10 cellular contexts compared by ENCODE assay signal in the genomic region with DNA sequence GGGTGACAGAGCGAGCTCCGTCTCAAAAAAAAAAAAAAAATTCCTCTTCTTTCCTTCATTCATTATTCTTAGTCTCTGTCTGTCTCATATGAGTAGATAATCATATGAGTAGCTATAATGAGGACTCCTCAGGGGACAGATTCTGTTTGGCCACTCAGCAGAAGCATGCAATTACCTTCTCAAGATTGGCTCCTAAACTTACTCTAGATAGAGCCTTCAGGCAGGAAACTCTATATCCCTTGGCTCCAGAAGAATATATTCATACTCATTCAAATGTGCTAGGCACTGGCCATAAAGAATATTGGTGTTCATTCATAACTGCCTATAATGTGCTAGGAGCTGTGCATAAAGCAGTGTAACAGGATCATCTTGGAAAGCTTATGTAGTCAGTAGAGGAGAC. TPM values are rescaled to one million over a fixed set of nuclear protein-coding genes. Genes with fewer than 3 reads are reported as not detected.
DNase-seq lines count a peak whose midpoint lies in the region; ATAC-seq and TF ChIP-seq lines count a peak whose summit lies in the region.
"Had no signal": no experiment of that assay in that cellular context is flagged by ENCODE, and none has a peak within 500 bp of the region (broad histone marks: within the 10 kb centered on the region; RNA-seq: fewer than 3 reads in every experiment).

No MANE protein-coding gene starts in this region.

- DNase-seq in NCI-H2227 treated with DMSO at 0.1 percent for 48 hours (lab: John Stamatoyannopoulos, UW), result peak; percentile 6
- DNase-seq in NCI-H2227 (lab: John Stamatoyannopoulos, UW; ENCODE audit: unreplicated experiment), result no peak
- peak; percentile 20 for DNase-seq in M059J (ENCODE audit: low read depth)
- DNase-seq in activated naive CD8-positive, alpha-beta T cell treated with anti-CD3 and anti-CD28 coated beads, Interleukin-2, amount 10 ng/mL, durations not matched to agents 7 days and 5 days, result no peak
- no peak for DNase-seq in neural crest cell (ENCODE audit: low read depth, low spot score)
- no peak for DNase-seq in H7
- DNase-seq in effector CD4-positive, alpha-beta T cell, result no peak
- DNase-seq: GDM1, MG63 had no signal

- ATAC-seq in activated naive CD8-positive, alpha-beta T cell treated with anti-CD3 and anti-CD28 coated beads, Interleukin-2, amount 10 ng/mL, durations not matched to agents 7 days and 5 days (ENCODE audit: low read depth), result no peak
- no peak for ATAC-seq in SK-N-SH treated with all-trans-retinoic acid at 6 μM for 48 hours

- no peak overlapping the region for H3K4me3 ChIP-seq in H7 (ENCODE audit: insufficient read depth, low read depth, low read length)
- H3K4me3 ChIP-seq: MG63 had no signal

- TF ChIP-seq CTCF in neural crest cell (conservative IDR thresholded peaks at IDR 0.05), result no peak

- peaks cover 35% of the 10 kb centered on the region for H3K36me3 Mint-ChIP-seq in activated naive CD8-positive, alpha-beta T cell treated with anti-CD3 and anti-CD28 coated beads, Interleukin-2, amount 10 ng/mL, durations not matched to agents 7 days and 5 days
- H3K36me3 Mint-ChIP-seq in neural crest cell (ENCODE audit: low read depth), result peaks cover 35% of the 10 kb centered on the region

- peaks cover 26% of the 10 kb centered on the region for H3K4me1 Mint-ChIP-seq in activated naive CD8-positive, alpha-beta T cell treated with anti-CD3 and anti-CD28 coated beads, Interleukin-2, amount 10 ng/mL, durations not matched to agents 7 days and 5 days
- H3K4me1 Mint-ChIP-seq in neural crest cell, result peaks cover 30% of the 10 kb centered on the region

- no peaks in the 10 kb centered on the region for H3K9me3 Mint-ChIP-seq in activated naive CD8-positive, alpha-beta T cell treated with anti-CD3 and anti-CD28 coated beads, Interleukin-2, amount 10 ng/mL, durations not matched to agents 7 days and 5 days
- no peaks in the 10 kb centered on the region for H3K9me3 Mint-ChIP-seq in neural crest cell

- POLR2A ChIA-PET in activated naive CD8-positive, alpha-beta T cell treated with anti-CD3 and anti-CD28 coated beads, Interleukin-2, amount 10 ng/mL, durations not matched to agents 7 days and 5 days (lab: Charles Lee), result interaction anchor here (4.2 to 4.7 kb wide), 2 partner anchors 30 to 32 kb away, joined by 43 to 44 read pairs; a partner anchor contains a TSS

- H3K27ac Mint-ChIP-seq in activated naive CD8-positive, alpha-beta T cell treated with anti-CD3 and anti-CD28 coated beads, Interleukin-2, amount 10 ng/mL, durations not matched to agents 7 days and 5 days, result peak overlapping the region; percentile 74
- no peak overlapping the region for H3K27ac Mint-ChIP-seq in neural crest cell (ENCODE audit: unreplicated experiment)

- no peaks in the 10 kb centered on the region for H3K27me3 ChIP-seq in H7 (ENCODE audit: control insufficient read depth, insufficient read depth, low read length)
- H3K27me3 ChIP-seq: MG63 had no signal

- peaks cover 29% of the 10 kb centered on the region for H3K36me3 ChIP-seq in H7 (replicated peaks; ENCODE audit: control insufficient read depth, insufficient read depth, low read length)

- H3K4me3 Mint-ChIP-seq in activated naive CD8-positive, alpha-beta T cell treated with anti-CD3 and anti-CD28 coated beads, Interleukin-2, amount 10 ng/mL, durations not matched to agents 7 days and 5 days, result peak overlapping the region; percentile 26
- peak overlapping the region; percentile 71 for H3K4me3 Mint-ChIP-seq in neural crest cell

- H3K27me3 Mint-ChIP-seq in activated naive CD8-positive, alpha-beta T cell treated with anti-CD3 and anti-CD28 coated beads, Interleukin-2, amount 10 ng/mL, durations not matched to agents 7 days and 5 days, result no peaks in the 10 kb centered on the region
- peaks cover 6% of the 10 kb centered on the region for H3K27me3 Mint-ChIP-seq in neural crest cell (ENCODE audit: low read depth)

TF ChIP-seq in SK-N-SH treated with all-trans-retinoic acid at 6 μM for 48 hours, 23 proteins besides CTCF, POLR2A, EP300 and RAD21 (continues in another document):
- TF ChIP-seq SNAI2 (CRISPR knock-in tag; IDR thresholded peaks at IDR 0.05), result no peak
- TF ChIP-seq PPARA (CRISPR knock-in tag; IDR thresholded peaks at IDR 0.05; ENCODE audit: borderline replicate concordance), result no peak
- no peak for TF ChIP-seq BACH2 (CRISPR knock-in tag; IDR thresholded peaks at IDR 0.05; ENCODE audit: borderline replicate concordance)
- TF ChIP-seq, protein P1, sequence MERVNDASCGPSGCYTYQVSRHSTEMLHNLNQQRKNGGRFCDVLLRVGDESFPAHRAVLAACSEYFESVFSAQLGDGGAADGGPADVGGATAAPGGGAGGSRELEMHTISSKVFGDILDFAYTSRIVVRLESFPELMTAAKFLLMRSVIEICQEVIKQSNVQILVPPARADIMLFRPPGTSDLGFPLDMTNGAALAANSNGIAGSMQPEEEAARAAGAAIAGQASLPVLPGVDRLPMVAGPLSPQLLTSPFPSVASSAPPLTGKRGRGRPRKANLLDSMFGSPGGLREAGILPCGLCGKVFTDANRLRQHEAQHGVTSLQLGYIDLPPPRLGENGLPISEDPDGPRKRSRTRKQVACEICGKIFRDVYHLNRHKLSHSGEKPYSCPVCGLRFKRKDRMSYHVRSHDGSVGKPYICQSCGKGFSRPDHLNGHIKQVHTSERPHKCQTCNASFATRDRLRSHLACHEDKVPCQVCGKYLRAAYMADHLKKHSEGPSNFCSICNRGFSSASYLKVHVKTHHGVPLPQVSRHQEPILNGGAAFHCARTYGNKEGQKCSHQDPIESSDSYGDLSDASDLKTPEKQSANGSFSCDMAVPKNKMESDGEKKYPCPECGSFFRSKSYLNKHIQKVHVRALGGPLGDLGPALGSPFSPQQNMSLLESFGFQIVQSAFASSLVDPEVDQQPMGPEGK (CRISPR knock-in tag; IDR thresholded peaks at IDR 0.05; ENCODE audit: borderline replicate concordance), result no peak
- no peak for TF ChIP-seq GLIS3 (CRISPR knock-in tag; IDR thresholded peaks at IDR 0.05)
- TF ChIP-seq ARNTL (CRISPR knock-in tag; IDR thresholded peaks at IDR 0.05; ENCODE audit: borderline replicate concordance, low read depth), result no peak
- TF ChIP-seq ZNF565 (CRISPR knock-in tag; conservative IDR thresholded peaks at IDR 0.05; ENCODE audit: low read depth), result no peak
- TF ChIP-seq RARB (CRISPR knock-in tag; IDR thresholded peaks at IDR 0.05), result no peak
- TF ChIP-seq, protein P2, sequence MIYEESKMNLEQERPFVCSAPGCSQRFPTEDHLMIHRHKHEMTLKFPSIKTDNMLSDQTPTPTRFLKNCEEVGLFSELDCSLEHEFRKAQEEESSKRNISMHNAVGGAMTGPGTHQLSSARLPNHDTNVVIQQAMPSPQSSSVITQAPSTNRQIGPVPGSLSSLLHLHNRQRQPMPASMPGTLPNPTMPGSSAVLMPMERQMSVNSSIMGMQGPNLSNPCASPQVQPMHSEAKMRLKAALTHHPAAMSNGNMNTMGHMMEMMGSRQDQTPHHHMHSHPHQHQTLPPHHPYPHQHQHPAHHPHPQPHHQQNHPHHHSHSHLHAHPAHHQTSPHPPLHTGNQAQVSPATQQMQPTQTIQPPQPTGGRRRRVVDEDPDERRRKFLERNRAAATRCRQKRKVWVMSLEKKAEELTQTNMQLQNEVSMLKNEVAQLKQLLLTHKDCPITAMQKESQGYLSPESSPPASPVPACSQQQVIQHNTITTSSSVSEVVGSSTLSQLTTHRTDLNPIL (CRISPR knock-in tag; IDR thresholded peaks at IDR 0.05; ENCODE audit: low read depth), result no peak
- TF ChIP-seq ESRRG (CRISPR knock-in tag; IDR thresholded peaks at IDR 0.05), result no peak
- TF ChIP-seq CSDC2 (CRISPR knock-in tag; IDR thresholded peaks at IDR 0.05), result no peak
- no peak for TF ChIP-seq OSR1 (CRISPR knock-in tag; IDR thresholded peaks at IDR 0.05)
- no peak for TF ChIP-seq ZNF8 (CRISPR knock-in tag; IDR thresholded peaks at IDR 0.05)
- TF ChIP-seq ZFP3 (CRISPR knock-in tag; IDR thresholded peaks at IDR 0.05), result no peak

RNA-seq across cellular contexts. Expression of a gene that starts 2.2 kb away (rescaled TPM):
- 49.6 and 75.8 TPM in 2 replicates for total RNA-seq in M059J (2014; rRNA removed; shearing (Covaris generic))
- 10 to 100 TPM; 55.3 to 57.1 TPM for total RNA-seq in activated naive CD8-positive, alpha-beta T cell treated with anti-CD3 and anti-CD28 coated beads, Interleukin-2, amount 10 ng/mL, durations not matched to agents 7 days and 5 days
- total RNA-seq in neural crest cell, result 419 and 443 TPM in 2 replicates
- 73.0 and 108 TPM in 2 replicates for total RNA-seq in H7 (2014; rRNA removed; shearing (Covaris generic))

RNA-seq across cellular contexts. Expression of a gene that starts 29.8 kb away (rescaled TPM):
- total RNA-seq in M059J (2014; rRNA removed; shearing (Covaris generic)), result 264 and 310 TPM in 2 replicates
- total RNA-seq in activated naive CD8-positive, alpha-beta T cell treated with anti-CD3 and anti-CD28 coated beads, Interleukin-2, amount 10 ng/mL, durations not matched to agents 7 days and 5 days, result 100 to 1,000 TPM; 181 to 197 TPM
- total RNA-seq in neural crest cell, result 246 and 248 TPM in 2 replicates
- total RNA-seq in H7 (2014; rRNA removed; shearing (Covaris generic)), result 375 and 406 TPM in 2 replicates

RNA-seq across cellular contexts. Expression of a gene that starts 30.6 kb away (rescaled TPM):
- total RNA-seq in M059J (2014; rRNA removed; shearing (Covaris generic)), result 241 and 249 TPM in 2 replicates
- total RNA-seq in activated naive CD8-positive, alpha-beta T cell treated with anti-CD3 and anti-CD28 coated beads, Interleukin-2, amount 10 ng/mL, durations not matched to agents 7 days and 5 days, result 10 to 100 TPM; 58.9 to 62.0 TPM
- 53.0 and 56.3 TPM in 2 replicates for total RNA-seq in neural crest cell
- 90.2 and 99.0 TPM in 2 replicates for total RNA-seq in H7 (2014; rRNA removed; shearing (Covaris generic))

RNA-seq across cellular contexts. Expression of a gene that starts 32.3 kb away (rescaled TPM):
- total RNA-seq in M059J (2014; rRNA removed; shearing (Covaris generic)), result 79.6 and 106 TPM in 2 replicates
- 100 to 1,000 TPM; 127 to 129 TPM for total RNA-seq in activated naive CD8-positive, alpha-beta T cell treated with anti-CD3 and anti-CD28 coated beads, Interleukin-2, amount 10 ng/mL, durations not matched to agents 7 days and 5 days
- 126 and 128 TPM in 2 replicates for total RNA-seq in neural crest cell
- total RNA-seq in H7 (2014; rRNA removed; shearing (Covaris generic)), result 58.1 and 63.1 TPM in 2 replicates

RNA-seq across cellular contexts. Expression of a gene that starts 40.4 kb away (rescaled TPM):
- not detected in 2 replicates for total RNA-seq in M059J (2014; rRNA removed; shearing (Covaris generic))
- under 1 TPM; 0.42 to 0.96 TPM for total RNA-seq in activated naive CD8-positive, alpha-beta T cell treated with anti-CD3 and anti-CD28 coated beads, Interleukin-2, amount 10 ng/mL, durations not matched to agents 7 days and 5 days
- total RNA-seq in neural crest cell, result 0.49 TPM in 1 of 2 replicates, not detected in the other
- total RNA-seq in H7 (2014; rRNA removed; shearing (Covaris generic)), result not detected in 2 replicates

Comparison
In these comparisons a context has a peak if more than half of its experiments do, and no peak if none do; other contexts are left out.
1. DNase-seq: peak in NCI-H2227 treated with DMSO at 0.1 percent for 48 hours (single experiment) and M059J (single experiment); none in NCI-H2227 (single experiment), activated naive CD8-positive, alpha-beta T cell treated with anti-CD3 and anti-CD28 coated beads, Interleukin-2, amount 10 ng/mL, durations not matched to agents 7 days and 5 days (single experiment), neural crest cell (single experiment), H7 (single experiment) and effector CD4-positive, alpha-beta T cell (single experiment).